1 cellular context compared by ENCODE assay signal in the genomic region with DNA sequence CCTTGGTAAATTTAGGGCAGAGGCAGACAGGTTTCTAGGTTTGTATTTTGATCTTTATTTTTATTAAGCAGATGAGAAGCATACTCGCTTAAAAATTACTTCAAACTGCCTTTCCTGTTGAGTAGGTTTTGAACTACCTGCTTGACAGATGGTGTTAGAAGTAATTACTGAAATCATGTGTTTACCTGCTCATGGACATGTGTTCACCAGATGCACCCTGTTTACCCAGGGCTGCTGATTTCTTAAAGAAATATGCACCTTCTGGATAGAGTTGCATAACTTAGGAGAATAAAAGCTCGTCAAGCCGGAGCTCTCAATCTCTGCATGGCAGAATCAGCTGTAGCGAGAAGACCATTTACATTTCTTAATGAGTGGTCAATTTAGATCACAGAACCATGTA.
A peak's percentile ranks its signal among the peaks of the same experiment; 100 is the strongest.
TF ChIP-seq lines count a peak whose summit lies in the region.

No MANE protein-coding gene starts in this region.

TF ChIP-seq in HepG2, 621 proteins besides CTCF, POLR2A, EP300 and RAD21 (continued from another document):
- no peak for TF ChIP-seq PBX2 (CRISPR knock-in tag; IDR thresholded peaks at IDR 0.05)
- TF ChIP-seq, protein P1, sequence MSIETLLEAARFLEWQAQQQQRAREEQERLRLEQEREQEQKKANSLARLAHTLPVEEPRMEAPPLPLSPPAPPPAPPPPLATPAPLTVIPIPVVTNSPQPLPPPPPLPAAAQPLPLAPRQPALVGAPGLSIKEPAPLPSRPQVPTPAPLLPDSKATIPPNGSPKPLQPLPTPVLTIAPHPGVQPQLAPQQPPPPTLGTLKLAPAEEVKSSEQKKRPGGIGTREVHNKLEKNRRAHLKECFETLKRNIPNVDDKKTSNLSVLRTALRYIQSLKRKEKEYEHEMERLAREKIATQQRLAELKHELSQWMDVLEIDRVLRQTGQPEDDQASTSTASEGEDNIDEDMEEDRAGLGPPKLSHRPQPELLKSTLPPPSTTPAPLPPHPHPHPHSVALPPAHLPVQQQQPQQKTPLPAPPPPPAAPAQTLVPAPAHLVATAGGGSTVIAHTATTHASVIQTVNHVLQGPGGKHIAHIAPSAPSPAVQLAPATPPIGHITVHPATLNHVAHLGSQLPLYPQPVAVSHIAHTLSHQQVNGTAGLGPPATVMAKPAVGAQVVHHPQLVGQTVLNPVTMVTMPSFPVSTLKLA (IDR thresholded peaks at IDR 0.05) = peak; percentile 71
